Comparison of ENCODE assay signal across 13 cellular contexts in genomic region chr5:126455728-126456127, GRCh38.
"Had no signal": no experiment of that assay in that cellular context is flagged by ENCODE, and none has a peak within 500 bp of the region (broad histone marks: within the 10 kb centered on the region; RNA-seq: fewer than 3 reads in every experiment).

No MANE protein-coding gene starts in this region.

- H3K9me3 ChIP-seq: heart right ventricle, ovary, sigmoid colon, testis had no signal

- H3K36me3 ChIP-seq: ovary, sigmoid colon had no signal

- DNase-seq: activated CD4-positive, alpha-beta memory T cell treated with anti-CD3 and anti-CD28 coated beads for 36 hours; activated gamma-delta T cell treated with Interleukin-2 at 50 U/mL for 16 hours; activated T-cell treated with anti-CD3 and anti-CD28 coated beads, Interleukin-2, amount 50 U/mL, for 48 hours; heart right ventricle; left ventricle myocardium superior; ovary; sigmoid colon; stimulated activated CD4-positive, alpha-beta T cell treated with anti-CD3 and anti-CD28 coated beads, Interleukin-2, amount 100 ng/mL, for 48 hours; stimulated activated CD8-positive, alpha-beta memory T cell treated with anti-CD3 and anti-CD28 coated beads, Interleukin-4, amount 100 ng/mL, for 48 hours; stimulated activated naive CD8-positive, alpha-beta T cell treated with anti-CD3 and anti-CD28 coated beads, Interleukin-15, Interleukin-2, amounts not matched to agents 100 U/mL and 50 U/mL, for 24 hours; testis had no signal

- H3K4me3 Mint-ChIP-seq: activated CD4-positive, alpha-beta memory T cell treated with anti-CD3 and anti-CD28 coated beads for 36 hours; central memory CD8-positive, alpha-beta T cell had no signal

- H3K27ac Mint-ChIP-seq: activated CD4-positive, alpha-beta memory T cell treated with anti-CD3 and anti-CD28 coated beads for 36 hours had no signal

- H3K27ac ChIP-seq: heart right ventricle, sigmoid colon had no signal

- H3K9me3 Mint-ChIP-seq: activated CD4-positive, alpha-beta memory T cell treated with anti-CD3 and anti-CD28 coated beads for 36 hours; central memory CD8-positive, alpha-beta T cell; neural crest cell had no signal

- H3K27me3 Mint-ChIP-seq: activated CD4-positive, alpha-beta memory T cell treated with anti-CD3 and anti-CD28 coated beads for 36 hours; central memory CD8-positive, alpha-beta T cell had no signal

- H3K27me3 ChIP-seq: heart right ventricle, ovary, sigmoid colon, testis had no signal

- H3K4me3 ChIP-seq: heart right ventricle, ovary, sigmoid colon, testis had no signal

- ATAC-seq: heart right ventricle; left ventricle myocardium superior; stimulated activated naive CD8-positive, alpha-beta T cell treated with anti-CD3 and anti-CD28 coated beads, Interleukin-15, Interleukin-2, amounts not matched to agents 100 U/mL and 50 U/mL, for 24 hours had no signal
